Comparison of ENCODE assay signal across 17 cellular contexts in the genomic region with DNA sequence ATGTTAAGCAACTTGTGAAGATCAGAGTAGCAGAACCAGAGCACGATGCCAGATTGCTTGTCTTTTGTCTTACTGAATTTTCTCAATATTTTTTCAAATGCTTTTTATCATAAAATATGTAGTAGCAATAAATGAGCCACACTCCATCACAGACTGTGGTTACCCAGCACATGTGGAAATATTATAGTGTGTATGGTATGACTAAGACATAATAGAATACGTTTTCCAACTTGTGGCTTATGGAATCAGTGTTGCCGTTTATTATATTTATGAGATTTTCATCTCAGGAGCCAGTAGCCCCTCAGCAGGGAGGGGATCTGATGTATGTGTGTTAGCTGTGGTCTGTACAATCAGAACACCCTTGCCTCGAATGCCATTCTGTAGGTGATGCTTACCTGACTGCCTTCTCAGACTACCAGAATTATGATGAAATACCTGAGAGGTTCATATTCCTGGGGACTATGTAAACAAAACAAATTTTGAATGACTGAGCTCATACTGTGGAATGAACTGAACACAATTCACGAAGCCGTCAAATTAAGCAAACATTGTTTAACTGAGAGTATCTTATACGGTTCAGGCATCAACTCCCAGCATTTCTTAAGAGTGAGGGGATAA. TPM values are rescaled to one million over a fixed set of nuclear protein-coding genes. Genes with fewer than 3 reads are reported as not detected.
"Had no signal": no experiment of that assay in that cellular context is flagged by ENCODE, and none has a peak within 500 bp of the region (broad histone marks: within the 10 kb centered on the region; RNA-seq: fewer than 3 reads in every experiment).

No MANE protein-coding gene starts in this region.

- H3K27ac ChIP-seq: testis, vagina had no signal

- H3K36me3 Mint-ChIP-seq: activated naive CD4-positive, alpha-beta T cell treated with anti-CD3 and anti-CD28 coated beads, Interleukin-2, amount 50 U/mL, for 24 hours; brain; immature natural killer cell had no signal

- H3K4me1 ChIP-seq: testis, vagina had no signal

- H3K36me3 ChIP-seq: vagina had no signal

- H3K9me3 Mint-ChIP-seq: activated naive CD4-positive, alpha-beta T cell treated with anti-CD3 and anti-CD28 coated beads, Interleukin-2, amount 50 U/mL, for 24 hours; brain; immature natural killer cell; stimulated activated naive CD8-positive, alpha-beta T cell treated with anti-CD3 and anti-CD28 coated beads, Interleukin-15, amount 100 ng/mL, for 72 hours had no signal

- ATAC-seq: activated CD4-positive, CD25-positive, alpha-beta regulatory T cell treated with anti-CD3 and anti-CD28 coated beads, Interleukin-2, amount 50 U/mL, for 24 hours; left lobe of liver; stimulated activated naive CD8-positive, alpha-beta T cell treated with anti-CD3 and anti-CD28 coated beads, Interleukin-15, amount 100 ng/mL, for 72 hours had no signal

- H3K9me3 ChIP-seq: testis, vagina had no signal

- H3K4me1 Mint-ChIP-seq: activated naive CD4-positive, alpha-beta T cell treated with anti-CD3 and anti-CD28 coated beads, Interleukin-2, amount 50 U/mL, for 24 hours; immature natural killer cell; stimulated activated naive CD8-positive, alpha-beta T cell treated with anti-CD3 and anti-CD28 coated beads, Interleukin-15, amount 100 ng/mL, for 72 hours had no signal

- DNase-seq: activated CD4-positive, alpha-beta T cell treated with anti-CD3 and anti-CD28 coated beads, Interleukin-2, amount 50 U/mL, for 4 hours; activated T-cell treated with anti-CD3 and anti-CD28 coated beads, Interleukin-2, amount 50 U/mL, for 1 hour; effector memory CD4-positive, alpha-beta T cell; erythroblast; glutamatergic neuron; immature natural killer cell; mesendoderm; stimulated activated CD4-positive, alpha-beta T cell treated with anti-CD3 and anti-CD28 coated beads, Interleukin-4, amount 100 ng/mL, for 24 hours; stimulated activated naive CD8-positive, alpha-beta T cell treated with anti-CD3 and anti-CD28 coated beads, Interleukin-15, amount 100 ng/mL, for 72 hours; testis had no signal

- H3K4me3 ChIP-seq: testis had no signal

- H3K27me3 ChIP-seq: testis, vagina had no signal

- H3K27ac Mint-ChIP-seq: activated naive CD4-positive, alpha-beta T cell treated with anti-CD3 and anti-CD28 coated beads, Interleukin-2, amount 50 U/mL, for 24 hours; brain; immature natural killer cell; stimulated activated naive CD8-positive, alpha-beta T cell treated with anti-CD3 and anti-CD28 coated beads, Interleukin-15, amount 100 ng/mL, for 72 hours had no signal

- H3K4me3 Mint-ChIP-seq: activated naive CD4-positive, alpha-beta T cell treated with anti-CD3 and anti-CD28 coated beads, Interleukin-2, amount 50 U/mL, for 24 hours; brain; immature natural killer cell; stimulated activated naive CD8-positive, alpha-beta T cell treated with anti-CD3 and anti-CD28 coated beads, Interleukin-15, amount 100 ng/mL, for 72 hours had no signal

RNA-seq across cellular contexts. Expression of a gene that starts 1.9 kb away (rescaled TPM):
- total RNA-seq: fibroblast of villous mesenchyme, left lobe of liver, osteoblast had no signal
- polyA plus RNA-seq: immature natural killer cell had no signal
